ENCODE assay signal across 23 cellular contexts in genomic region chr13:19759669-19760068, GRCh38. TPM values are rescaled to one million over a fixed set of nuclear protein-coding genes. Genes with fewer than 3 reads are reported as not detected.
DNase-seq lines count a peak whose midpoint lies in the region; ATAC-seq, FAIRE-seq and TF ChIP-seq lines count a peak whose summit lies in the region.
"Had no signal": no experiment of that assay in that cellular context is flagged by ENCODE, and none has a peak within 500 bp of the region (broad histone marks: within the 10 kb centered on the region; RNA-seq: fewer than 3 reads in every experiment).

No MANE protein-coding gene starts in this region.

- no peak overlapping the region for H2AFZ ChIP-seq in HepG2 (ENCODE audit: low read length)

- H3K9me3 Mint-ChIP-seq in chondrocyte (ENCODE audit: low read depth), result no peaks in the 10 kb centered on the region
- H3K9me3 Mint-ChIP-seq in stimulated activated effector memory CD8-positive, alpha-beta T cell treated with anti-CD3 and anti-CD28 coated beads, Interleukin-12 subunit alpha, Interleukin-12 subunit beta, amount 100 ng/mL, for 72 hours, result no peaks in the 10 kb centered on the region
- no peaks in the 10 kb centered on the region for H3K9me3 Mint-ChIP-seq in stimulated activated memory B cell treated with anti-CD40 and anti-IgM and Interleukin-4, amounts not matched to agents 10 μg/mL and 1 μg/mL and 100 μg/mL, for 72 hours
- H3K9me3 Mint-ChIP-seq: H9 had no signal

- TF ChIP-seq CTCF in HepG2 (CRISPR knock-in tag; IDR thresholded peaks at IDR 0.05), result no peak
- no peak for TF ChIP-seq CTCF in right lobe of liver (IDR thresholded peaks at IDR 0.05)
- TF ChIP-seq CTCF in chondrocyte (IDR thresholded peaks at IDR 0.05), result no peak

- DNase-seq in HepG2 (ENCODE audit: low spot score) (no peak), right lobe of liver (no peak), MG63 (peak; percentile 25), chondrocyte (ENCODE audit: low spot score) (no peak)
- no peak for DNase-seq in stimulated activated effector memory CD8-positive, alpha-beta T cell treated with anti-CD3 and anti-CD28 coated beads, Interleukin-12 subunit alpha, Interleukin-12 subunit beta, amount 100 ng/mL, for 72 hours (ENCODE audit: low spot score in 2 of 2)
- DNase-seq: BE2C; CD4-positive, CD25-positive, alpha-beta regulatory T cell; COR-L47; H9; KBM-7; NCI-H1417 treated with DMSO at 0.1 percent for 48 hours; NCI-H187 treated with DMSO at 0.1 percent for 48 hours; NCI-H2227 treated with DMSO at 0.1 percent for 48 hours; NCI-H510A treated with DMSO at 0.1 percent for 48 hours; NCI-H774; RPMI8226; SHP77 treated with DMSO at 0.1 percent for 48 hours had no signal

- peaks cover 26% of the 10 kb centered on the region for H4K20me1 ChIP-seq in HepG2 (ENCODE audit: insufficient read depth, low read length)

- 95% methylated on average over 5 of the region's 5 CpGs for WGBS in HepG2 (ENCODE audit: low lambda C conversion rate)
- 86% methylated on average over 5 of the region's 5 CpGs for WGBS in right lobe of liver (ENCODE audit: insufficient coverage, low coverage, low lambda C conversion rate, missing lambda C conversion rate)

- intact Hi-C loops in HepG2 (cut with micrococcal nuclease; ENCODE audit: unreplicated experiment) (no loop called here), right lobe of liver (cut with DNase I) (no loop called here)

- H3K36me3 ChIP-seq in HepG2 (replicated peaks in 1 of 2; ENCODE audit: control insufficient read depth in 1 of 2, insufficient read depth in 2 of 2, low read length in 2 of 2) (peaks cover 13 to 57% of the 10 kb centered on the region in 2 experiments), right lobe of liver (peaks cover 0 to 32% (median 3%) of the 10 kb centered on the region in 4 donors), MG63 (peaks cover 72% of the 10 kb centered on the region)

- FAIRE-seq in HepG2 (lab: Jason Lieb, UNC), result no peak
- FAIRE-seq: GM12892, GM18507 had no signal

- H3K4me3 ChIP-seq in HepG2 (replicated peaks in 1 of 3; ENCODE audit: insufficient read depth in 1 of 3, low read depth in 2 of 3, low read length in 3 of 3) (no peak overlapping the region), right lobe of liver (no peak overlapping the region), MG63 (no peak overlapping the region)

- CTCF ChIA-PET in HepG2 (lab: Yijun Ruan, JAX; ENCODE audit: low intra/inter-chr PET ratio, low total read pairs), result no interaction called here

- H3K27me3 ChIP-seq in HepG2 (ENCODE audit: control insufficient read depth in 1 of 2, insufficient read depth in 2 of 2, low read length in 2 of 2) (no peaks in the 10 kb centered on the region), right lobe of liver (no peaks in the 10 kb centered on the region), MG63 (no peaks in the 10 kb centered on the region)
- H3K27me3 ChIP-seq: BE2C had no signal

- TF ChIP-seq EP300 in HepG2 (IDR thresholded peaks at IDR 0.05; ENCODE audit: low read depth in 2 of 2, low read length in 2 of 2) (no peak), HepG2 (CRISPR knock-in tag; IDR thresholded peaks at IDR 0.05; ENCODE audit: borderline replicate concordance) (no peak)

- no peak for ATAC-seq in HepG2
- no peak for ATAC-seq in right lobe of liver
- peak; percentile 74 for ATAC-seq in stimulated activated effector memory CD8-positive, alpha-beta T cell treated with anti-CD3 and anti-CD28 coated beads, Interleukin-12 subunit alpha, Interleukin-12 subunit beta, amount 100 ng/mL, for 72 hours
- no peak for ATAC-seq in HG03565 (IDR thresholded peaks at IDR 0.05; ENCODE audit: unreplicated experiment)
- ATAC-seq in stimulated activated memory B cell treated with anti-CD40 and anti-IgM and Interleukin-4, amounts not matched to agents 10 μg/mL and 1 μg/mL and 100 μg/mL, for 72 hours, result no peak
- no peak for ATAC-seq in GM21447 (IDR thresholded peaks at IDR 0.05; ENCODE audit: unreplicated experiment)
- ATAC-seq: SK-N-SH treated with all-trans-retinoic acid at 6 μM for 48 hours had no signal

- no TSS peak for BruUV-seq in HepG2 (replicated peaks; lab: Mats Ljungman, UMichigan)

- H3K4me1 Mint-ChIP-seq in chondrocyte (ENCODE audit: low read depth), result peaks cover 20% of the 10 kb centered on the region
- H3K4me1 Mint-ChIP-seq in stimulated activated effector memory CD8-positive, alpha-beta T cell treated with anti-CD3 and anti-CD28 coated beads, Interleukin-12 subunit alpha, Interleukin-12 subunit beta, amount 100 ng/mL, for 72 hours, result peaks cover 37% of the 10 kb centered on the region
- peaks cover 34% of the 10 kb centered on the region for H3K4me1 Mint-ChIP-seq in stimulated activated memory B cell treated with anti-CD40 and anti-IgM and Interleukin-4, amounts not matched to agents 10 μg/mL and 1 μg/mL and 100 μg/mL, for 72 hours
- H3K4me1 Mint-ChIP-seq: H9 had no signal

- H3K79me2 ChIP-seq in HepG2 (ENCODE audit: insufficient read depth, low read length), result peaks cover 70% of the 10 kb centered on the region

- no peak overlapping the region for H3K9ac ChIP-seq in HepG2 (ENCODE audit: insufficient read depth, low read depth, low read length)

- H3K4me3 Mint-ChIP-seq in chondrocyte (ENCODE audit: unreplicated experiment), result no peak overlapping the region
- no peak overlapping the region for H3K4me3 Mint-ChIP-seq in stimulated activated effector memory CD8-positive, alpha-beta T cell treated with anti-CD3 and anti-CD28 coated beads, Interleukin-12 subunit alpha, Interleukin-12 subunit beta, amount 100 ng/mL, for 72 hours
- no peak overlapping the region for H3K4me3 Mint-ChIP-seq in stimulated activated memory B cell treated with anti-CD40 and anti-IgM and Interleukin-4, amounts not matched to agents 10 μg/mL and 1 μg/mL and 100 μg/mL, for 72 hours
- H3K4me3 Mint-ChIP-seq: H9 had no signal

- H3K27me3 Mint-ChIP-seq in chondrocyte (ENCODE audit: low read depth), result no peaks in the 10 kb centered on the region
- no peaks in the 10 kb centered on the region for H3K27me3 Mint-ChIP-seq in stimulated activated memory B cell treated with anti-CD40 and anti-IgM and Interleukin-4, amounts not matched to agents 10 μg/mL and 1 μg/mL and 100 μg/mL, for 72 hours
- H3K27me3 Mint-ChIP-seq: CD4-positive, CD25-positive, alpha-beta regulatory T cell had no signal

- peak overlapping the region; percentile 54 for H3K27ac Mint-ChIP-seq in chondrocyte (ENCODE audit: unreplicated experiment)
- H3K27ac Mint-ChIP-seq in stimulated activated effector memory CD8-positive, alpha-beta T cell treated with anti-CD3 and anti-CD28 coated beads, Interleukin-12 subunit alpha, Interleukin-12 subunit beta, amount 100 ng/mL, for 72 hours, result peak overlapping the region; percentile 71
- no peak overlapping the region for H3K27ac Mint-ChIP-seq in stimulated activated memory B cell treated with anti-CD40 and anti-IgM and Interleukin-4, amounts not matched to agents 10 μg/mL and 1 μg/mL and 100 μg/mL, for 72 hours
- H3K27ac Mint-ChIP-seq: CD4-positive, CD25-positive, alpha-beta regulatory T cell had no signal

- H3K27ac ChIP-seq in HepG2 (ENCODE audit: extremely low read length, insufficient read depth, low read length) (no peak overlapping the region), right lobe of liver (no peak overlapping the region)

- no peak for TF ChIP-seq RAD21 in HepG2 (CRISPR knock-in tag; IDR thresholded peaks at IDR 0.05)

- TF ChIP-seq POLR2A in HepG2 (IDR thresholded peaks at IDR 0.05; ENCODE audit: insufficient read depth in 1 of 2, low read depth in 2 of 2, low read length in 2 of 2) (no peak), right lobe of liver (IDR thresholded peaks at IDR 0.05) (no peak)

- H3K9me3 ChIP-seq in HepG2 (ENCODE audit: low read length) (no peaks in the 10 kb centered on the region), right lobe of liver (no peaks in the 10 kb centered on the region), MG63 (no peaks in the 10 kb centered on the region)
- H3K9me3 ChIP-seq: BE2C had no signal

- H3K4me2 ChIP-seq in HepG2 (ENCODE audit: low read depth, low read length), result no peak overlapping the region

- POLR2A ChIA-PET in HepG2 (lab: Yijun Ruan, JAX), result no interaction called here

- H3K4me1 ChIP-seq in HepG2 (ENCODE audit: insufficient read depth, low read length) (peaks cover 8% of the 10 kb centered on the region), right lobe of liver (no peaks in the 10 kb centered on the region)
- H3K4me1 ChIP-seq: BE2C had no signal

- peaks cover 16% of the 10 kb centered on the region for H3K36me3 Mint-ChIP-seq in chondrocyte (ENCODE audit: low read depth)
- H3K36me3 Mint-ChIP-seq in stimulated activated effector memory CD8-positive, alpha-beta T cell treated with anti-CD3 and anti-CD28 coated beads, Interleukin-12 subunit alpha, Interleukin-12 subunit beta, amount 100 ng/mL, for 72 hours, result peaks cover 100% of the 10 kb centered on the region
- peaks cover 73% of the 10 kb centered on the region for H3K36me3 Mint-ChIP-seq in stimulated activated memory B cell treated with anti-CD40 and anti-IgM and Interleukin-4, amounts not matched to agents 10 μg/mL and 1 μg/mL and 100 μg/mL, for 72 hours

- in situ Hi-C loops in HepG2 (cut with HindIII; ENCODE audit: extremely low pct_ligation_motif_present, low pct_unique_long_range_greater_than_20kb), result no loop called here

RNA-seq across cellular contexts. Expression of gene PSPC1, which starts 23.1 kb away (rescaled TPM):
- total RNA-seq in HepG2 (2016; rRNA removed; fragmentation: Illumina TruSeq; extraction: Trizol) (94.0 and 99.4 TPM in 2 replicates), right lobe of liver (10 to 100 TPM; 10.4 to 23.9 (median 16.4) TPM), chondrocyte (32.6 to 45.7 TPM (median 35.1 TPM) in 3 replicates)
- 40.2 TPM in 2 replicates for total RNA-seq in HepG2 (2016; cell fraction: cytosol; rRNA removed; fragmentation: Illumina TruSeq; extraction: Trizol; ENCODE audit: low read depth)
- total RNA-seq in HepG2 (2016; cell fraction: insoluble cytoplasmic fraction; rRNA removed; fragmentation: Illumina TruSeq; extraction: Trizol), result 93.5 and 103 TPM in 2 replicates
- total RNA-seq in HepG2 (2016; cell fraction: membrane; rRNA removed; fragmentation: Illumina TruSeq; extraction: Trizol), result 34.5 and 38.1 TPM in 2 replicates
- 85.7 and 94.1 TPM in 2 replicates for total RNA-seq in HepG2 (2016; cell fraction: nucleus; rRNA removed; fragmentation: Illumina TruSeq; extraction: Trizol)
- polyA plus RNA-seq in HepG2 (2011; rRNA removed), result 29.7 and 33.5 TPM in 2 replicates
- polyA plus RNA-seq in HepG2 (2011; cell fraction: cytosol; rRNA removed), result 19.3 and 21.2 TPM in 2 replicates
- polyA plus RNA-seq in HepG2 (2011; cell fraction: nucleus; rRNA removed), result 41.5 and 42.3 TPM in 2 replicates
- 28.6 and 35.1 TPM in 2 replicates for polyA plus RNA-seq in HepG2 (2012)
- 20.0 and 20.9 TPM in 2 replicates for polyA plus RNA-seq in HepG2 (2016; cell fraction: cytosol; fragmentation: Illumina TruSeq; extraction: Trizol; ENCODE audit: low read depth)
- 88.6 and 92.8 TPM in 2 replicates for polyA plus RNA-seq in HepG2 (2016; cell fraction: insoluble cytoplasmic fraction; fragmentation: Illumina TruSeq; extraction: Trizol; ENCODE audit: low read depth)
- 18.7 and 19.0 TPM in 2 replicates for polyA plus RNA-seq in HepG2 (2016; cell fraction: membrane; fragmentation: Illumina TruSeq; extraction: Trizol; ENCODE audit: low read depth)
- 76.6 and 79.3 TPM in 2 replicates for polyA plus RNA-seq in HepG2 (2016; cell fraction: nucleus; fragmentation: Illumina TruSeq; extraction: Trizol; ENCODE audit: insufficient read depth, low read depth)
- 39.5 and 48.8 TPM in 2 replicates for polyA minus RNA-seq in HepG2 (2011; rRNA and poly(A)+ RNA removed; ENCODE audit: low replicate concordance)
- 13.0 and 14.5 TPM in 2 replicates for polyA minus RNA-seq in HepG2 (2011; cell fraction: cytosol; rRNA and poly(A)+ RNA removed)
- polyA minus RNA-seq in HepG2 (2011; cell fraction: nucleus; rRNA and poly(A)+ RNA removed), result 148 and 158 TPM in 2 replicates
- total RNA-seq in MG63 (2014; rRNA removed; shearing (Covaris generic); ENCODE audit: low replicate concordance), result 25.7 and 38.2 TPM in 2 replicates
